1 cellular context compared by ENCODE assay signal in the genomic region with DNA sequence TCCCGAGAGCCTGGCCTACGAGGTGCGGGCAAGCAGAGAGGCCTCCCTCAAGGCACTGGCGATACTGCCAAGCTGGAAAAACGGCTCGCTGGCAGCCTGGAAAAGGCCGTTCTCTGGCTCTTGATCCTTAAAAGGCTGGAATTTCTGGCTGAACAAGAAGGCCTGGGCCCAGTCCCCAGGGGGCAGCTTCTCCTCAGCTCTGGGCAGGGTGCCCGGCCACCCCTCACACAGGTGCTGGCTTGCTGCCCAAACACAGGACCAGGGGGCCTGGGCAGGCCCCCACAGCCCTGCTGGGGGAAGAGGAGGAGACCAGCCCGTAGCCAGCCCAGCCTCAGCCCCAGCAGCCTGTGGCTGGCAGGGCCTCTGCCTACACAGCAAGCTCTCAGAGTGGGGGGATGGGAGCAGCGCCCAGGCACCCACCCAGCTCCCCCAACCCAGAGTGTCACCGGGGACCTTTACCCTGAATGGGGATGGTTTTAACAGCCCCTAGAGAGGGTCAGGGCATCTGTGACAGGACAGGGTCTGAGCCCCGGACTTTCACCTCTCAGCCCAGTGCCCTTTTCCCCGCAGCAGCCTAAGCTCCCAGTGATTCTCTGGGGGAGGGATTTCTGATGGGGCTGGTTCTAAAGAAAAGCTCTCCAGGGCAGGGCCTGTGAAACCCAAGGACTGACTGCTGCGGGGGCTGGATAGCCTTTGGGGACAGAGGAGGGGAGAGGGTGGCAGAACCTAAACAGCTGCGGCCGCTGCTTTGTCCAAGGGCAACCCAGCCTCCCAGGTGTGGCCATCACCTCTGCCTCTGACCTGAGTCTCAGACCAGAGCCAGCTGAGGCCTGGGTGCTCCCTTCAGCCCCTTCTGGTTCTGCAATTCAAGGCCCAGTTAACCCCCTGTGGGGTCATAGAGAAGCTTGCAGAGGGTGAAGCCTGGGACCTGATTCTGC.
TF ChIP-seq lines count a peak whose summit lies in the region.

No MANE protein-coding gene starts in this region.

TF ChIP-seq in GM23338, 12 proteins besides CTCF, POLR2A, EP300 and RAD21 (continued from another document):
- TF ChIP-seq CREB1 (CRISPR knock-in tag; IDR thresholded peaks at IDR 0.05; ENCODE audit: low read depth) (no peak), EZH2 (IDR thresholded peaks at IDR 0.05; ENCODE audit: low read depth, unreplicated experiment) (no peak), ZNF114 (CRISPR knock-in tag; IDR thresholded peaks at IDR 0.05) (no peak), JUNB (IDR thresholded peaks at IDR 0.05; ENCODE audit: unreplicated experiment) (no peak), POLR2AphosphoS5 (IDR thresholded peaks at IDR 0.05; ENCODE audit: low read depth) (no peak), EZH2phosphoT487 (IDR thresholded peaks at IDR 0.05; ENCODE audit: unreplicated experiment) (no peak)
